16 cellular contexts compared by ENCODE assay signal in the genomic region with DNA sequence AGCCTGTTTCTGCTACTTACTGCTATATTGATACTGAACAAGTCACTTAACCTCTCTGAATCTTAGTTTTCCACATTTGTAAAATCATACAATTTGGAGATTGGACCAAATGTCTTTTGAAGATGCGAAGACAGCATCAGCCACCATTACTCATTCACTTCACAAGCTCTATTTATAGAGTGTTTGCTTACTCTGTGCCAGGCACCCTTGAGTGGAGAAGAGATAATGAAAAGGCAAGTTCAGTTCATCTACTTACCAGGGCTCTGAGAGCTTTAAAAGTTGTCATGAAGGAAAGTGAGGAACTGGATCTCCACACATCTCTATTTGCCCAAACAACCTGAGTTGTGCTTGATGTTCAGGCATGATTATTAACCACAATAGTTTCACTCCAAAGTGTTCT.
A peak's percentile ranks its signal among the peaks of the same experiment; 100 is the strongest.
DNase-seq lines count a peak whose midpoint lies in the region; ATAC-seq and TF ChIP-seq lines count a peak whose summit lies in the region.
"Had no signal": no experiment of that assay in that cellular context is flagged by ENCODE, and none has a peak within 500 bp of the region (broad histone marks: within the 10 kb centered on the region; RNA-seq: fewer than 3 reads in every experiment).

No MANE protein-coding gene starts in this region.

- TF ChIP-seq CTCF in heart right ventricle (IDR thresholded peaks at IDR 0.05) (no peak), sigmoid colon (IDR thresholded peaks at IDR 0.05) (no peak), upper lobe of right lung (IDR thresholded peaks at IDR 0.05) (no peak), ovary (IDR thresholded peaks at IDR 0.05) (no peak)
- no peak for TF ChIP-seq CTCF in activated CD8-positive, alpha-beta T cell treated with anti-CD3 and anti-CD28 coated beads for 36 hours (IDR thresholded peaks at IDR 0.05)

- H3K4me3 Mint-ChIP-seq in activated CD8-positive, alpha-beta T cell treated with anti-CD3 and anti-CD28 coated beads for 36 hours, result no peak overlapping the region
- H3K4me3 Mint-ChIP-seq: activated naive CD8-positive, alpha-beta T cell treated with anti-CD3 and anti-CD28 coated beads, Interleukin-2, amount 50 U/mL, for 24 hours; naive B cell; WTC11 had no signal

- H3K9me3 ChIP-seq in GM23248 (ENCODE audit: low read depth), result no peaks in the 10 kb centered on the region
- H3K9me3 ChIP-seq in heart right ventricle, result no peaks in the 10 kb centered on the region
- H3K9me3 ChIP-seq in sigmoid colon, result no peaks in the 10 kb centered on the region
- H3K9me3 ChIP-seq in upper lobe of right lung, result no peaks in the 10 kb centered on the region
- no peaks in the 10 kb centered on the region for H3K9me3 ChIP-seq in ovary
- H3K9me3 ChIP-seq: SK-N-SH had no signal

- H3K27me3 ChIP-seq in GM23248 (replicated peaks; ENCODE audit: insufficient read depth) (no peaks in the 10 kb centered on the region), heart right ventricle (no peaks in the 10 kb centered on the region), sigmoid colon (no peaks in the 10 kb centered on the region), upper lobe of right lung (no peaks in the 10 kb centered on the region), ovary (no peaks in the 10 kb centered on the region)
- H3K27me3 ChIP-seq: foreskin keratinocyte had no signal

- peaks cover 17% of the 10 kb centered on the region for H3K4me1 ChIP-seq in GM23248 (ENCODE audit: insufficient read depth)
- H3K4me1 ChIP-seq in heart right ventricle, result peaks cover 0 to 52% (median 20%) of the 10 kb centered on the region in 9 donors
- H3K4me1 ChIP-seq in sigmoid colon, result peaks cover 0 to 24% (median 13%) of the 10 kb centered on the region in 4 donors
- peaks cover 7% of the 10 kb centered on the region for H3K4me1 ChIP-seq in upper lobe of right lung
- no peaks in the 10 kb centered on the region for H3K4me1 ChIP-seq in ovary (ENCODE audit: insufficient read depth)
- H3K4me1 ChIP-seq: foreskin keratinocyte had no signal

- no peak overlapping the region for H3K27ac ChIP-seq in GM23248
- H3K27ac ChIP-seq in heart right ventricle, result peak overlapping the region; percentile 19 to 87 (median 72)
- H3K27ac ChIP-seq in sigmoid colon, result peak overlapping the region; percentile 33 to 65 (median 62)
- no peak overlapping the region for H3K27ac ChIP-seq in upper lobe of right lung
- no peak overlapping the region for H3K27ac ChIP-seq in ovary
- H3K27ac ChIP-seq: foreskin keratinocyte had no signal

- H3K9ac ChIP-seq in GM23248, result no peak overlapping the region
- H3K9ac ChIP-seq: SK-N-SH had no signal

- in situ Hi-C loops in GM23248 (cut with MboI), result no loop called here

- peak; percentile 25 for DNase-seq in GM23248
- peak; percentile 20 for DNase-seq in amniotic epithelial cell (ENCODE audit: low read depth)
- DNase-seq in heart right ventricle, result peak in 1 of 2 donors; percentile 31
- no peak for DNase-seq in sigmoid colon
- no peak for DNase-seq in SKM-1 treated with dmso at 0.1 percent for 144 hours (lab: John Stamatoyannopoulos, UW; ENCODE audit: unreplicated experiment)
- DNase-seq in upper lobe of right lung, result no peak
- no peak for DNase-seq in activated CD8-positive, alpha-beta T cell treated with anti-CD3 and anti-CD28 coated beads for 36 hours
- no peak for DNase-seq in ovary
- DNase-seq: activated gamma-delta T cell, activated T-cell treated with anti-CD3 and anti-CD28 coated beads for 4 hours, islet precursor cell, naive B cell had no signal

- TF ChIP-seq POLR2A in sigmoid colon (IDR thresholded peaks at IDR 0.05) (no peak), ovary (IDR thresholded peaks at IDR 0.05) (no peak)

- H3K9me3 Mint-ChIP-seq in activated CD8-positive, alpha-beta T cell treated with anti-CD3 and anti-CD28 coated beads for 36 hours, result no peaks in the 10 kb centered on the region
- H3K9me3 Mint-ChIP-seq: activated naive CD8-positive, alpha-beta T cell treated with anti-CD3 and anti-CD28 coated beads, Interleukin-2, amount 50 U/mL, for 24 hours had no signal

- H3K4me2 ChIP-seq in GM23248 (ENCODE audit: unreplicated experiment), result peak overlapping the region; percentile 60
- H3K4me2 ChIP-seq: SK-N-SH had no signal

- CTCF ChIA-PET in activated CD8-positive, alpha-beta T cell treated with anti-CD3 and anti-CD28 coated beads for 36 hours (lab: Charles Lee), result interaction anchor here (0.6 to 1.2 kb wide), 6 partner anchors 9 to 455 kb away, joined by 3 to 7 read pairs (median 3); no protein-coding TSS in a partner anchor

- H4K20me1 ChIP-seq in GM23248 (ENCODE audit: insufficient read depth), result no peaks in the 10 kb centered on the region

- H3K9me2 ChIP-seq in GM23248 (ENCODE audit: insufficient read depth), result no peaks in the 10 kb centered on the region
- H3K9me2 ChIP-seq: SK-N-SH had no signal

- peak; percentile 74 to 90 (median 86) for ATAC-seq in heart right ventricle
- ATAC-seq in upper lobe of right lung, result no peak
- ATAC-seq in activated CD8-positive, alpha-beta T cell treated with anti-CD3 and anti-CD28 coated beads for 36 hours, result no peak

- intact Hi-C loops in heart right ventricle (cut with DNase I), result loop anchor here in 7 of 10 donors (2.0 to 10.0 kb wide), 10 partner anchors 33 to 543 kb away; a partner anchor contains a TSS
- intact Hi-C loops in sigmoid colon (cut with DNase I), result loop anchor here (2.0 to 10.0 kb wide), 5 partner anchors 347 to 790 kb away; a partner anchor contains a TSS
- intact Hi-C loops in upper lobe of right lung (cut with DNase I), result no loop called here
- intact Hi-C loops in activated CD8-positive, alpha-beta T cell treated with anti-CD3 and anti-CD28 coated beads for 36 hours (cut with micrococcal nuclease), result no loop called here
- intact Hi-C loops in ovary (cut with DNase I), result loop anchor here in 1 of 4 donors (10.0 kb wide), 1 partner anchor 417 kb away; no protein-coding TSS in a partner anchor

- POLR2A ChIA-PET in activated CD8-positive, alpha-beta T cell treated with anti-CD3 and anti-CD28 coated beads for 36 hours (lab: Charles Lee), result no interaction called here

- H3K79me2 ChIP-seq in GM23248 (ENCODE audit: insufficient read depth), result no peaks in the 10 kb centered on the region

- no peaks in the 10 kb centered on the region for H3K36me3 ChIP-seq in GM23248 (ENCODE audit: low read depth)
- no peaks in the 10 kb centered on the region for H3K36me3 ChIP-seq in heart right ventricle
- H3K36me3 ChIP-seq in sigmoid colon, result no peaks in the 10 kb centered on the region
- H3K36me3 ChIP-seq in upper lobe of right lung, result no peaks in the 10 kb centered on the region
- no peaks in the 10 kb centered on the region for H3K36me3 ChIP-seq in ovary

- H3K4me3 ChIP-seq in GM23248 (no peak overlapping the region), heart right ventricle (peak overlapping the region in 1 of 10 donors; percentile 8), sigmoid colon (no peak overlapping the region), upper lobe of right lung (no peak overlapping the region), ovary (no peak overlapping the region)

- peaks cover 7% of the 10 kb centered on the region; the same call in 1 of the 2 replicates for H3F3A ChIP-seq in GM23248 (ENCODE audit: insufficient read depth)

- no peak overlapping the region for H3K27ac Mint-ChIP-seq in activated CD8-positive, alpha-beta T cell treated with anti-CD3 and anti-CD28 coated beads for 36 hours
- H3K27ac Mint-ChIP-seq: activated naive CD8-positive, alpha-beta T cell treated with anti-CD3 and anti-CD28 coated beads, Interleukin-2, amount 50 U/mL, for 24 hours; naive B cell; WTC11 had no signal

- no peaks in the 10 kb centered on the region for H3K27me3 Mint-ChIP-seq in activated CD8-positive, alpha-beta T cell treated with anti-CD3 and anti-CD28 coated beads for 36 hours

- 79 to 83% methylated on average over 1 of the region's 1 CpG for WGBS in GM23248 (ENCODE audit: low coverage in 1 of 2, low lambda C conversion rate in 2 of 2, missing lambda C conversion rate in 2 of 2), 2 experiments
- 41 to 67% methylated on average over 1 of the region's 1 CpG for WGBS in heart right ventricle, 2 donors
- WGBS in sigmoid colon, 2 donors, result 80 to 82% methylated on average over 1 of the region's 1 CpG
- 73 to 91% (median 80%) methylated on average over 1 of the region's 1 CpG for WGBS in ovary, 3 donors

- TF ChIP-seq EP300 in sigmoid colon (IDR thresholded peaks at IDR 0.05), result no peak
- TF ChIP-seq EP300 in ovary (IDR thresholded peaks at IDR 0.05), result no peak

- no peaks in the 10 kb centered on the region for H3K4me1 Mint-ChIP-seq in activated CD8-positive, alpha-beta T cell treated with anti-CD3 and anti-CD28 coated beads for 36 hours (ENCODE audit: low read depth)
- H3K4me1 Mint-ChIP-seq: activated naive CD8-positive, alpha-beta T cell treated with anti-CD3 and anti-CD28 coated beads, Interleukin-2, amount 50 U/mL, for 24 hours had no signal

- no peaks in the 10 kb centered on the region for H3K36me3 Mint-ChIP-seq in activated CD8-positive, alpha-beta T cell treated with anti-CD3 and anti-CD28 coated beads for 36 hours (ENCODE audit: low read depth)
- H3K36me3 Mint-ChIP-seq: naive B cell, WTC11 had no signal

- H2AFZ ChIP-seq in GM23248, result peak overlapping the region; percentile 74; the same call in 1 of the 2 replicates

Comparison
In these comparisons a context has a peak if more than half of its experiments do, and no peak if none do; other contexts are left out.
1. DNase-seq: peak in GM23248 (single experiment) and amniotic epithelial cell (single experiment); none in sigmoid colon (single experiment), SKM-1 treated with dmso at 0.1 percent for 144 hours (single experiment), upper lobe of right lung (single experiment), activated CD8-positive, alpha-beta T cell treated with anti-CD3 and anti-CD28 coated beads for 36 hours (single experiment) and ovary (0 of 5).
2. H3K27ac ChIP-seq: peak in heart right ventricle (10 of 10) and sigmoid colon (4 of 4); none in GM23248 (single experiment), upper lobe of right lung (single experiment) and ovary (0 of 2).
3. ATAC-seq: peak in heart right ventricle (8 of 8); none in upper lobe of right lung (single experiment) and activated CD8-positive, alpha-beta T cell treated with anti-CD3 and anti-CD28 coated beads for 36 hours (single experiment).
4. intact Hi-C loops: an anchor here in heart right ventricle (2.0 to 10.0 kb wide) and sigmoid colon (2.0 to 10.0 kb wide); none called in upper lobe of right lung and activated CD8-positive, alpha-beta T cell treated with anti-CD3 and anti-CD28 coated beads for 36 hours.